Comparison of ENCODE assay signal across 8 cellular contexts in genomic region chr4:149264093-149264733, GRCh38.
DNase-seq lines count a peak whose midpoint lies in the region; ATAC-seq and TF ChIP-seq lines count a peak whose summit lies in the region.

No MANE protein-coding gene starts in this region.

- TF ChIP-seq CTCF in lung (IDR thresholded peaks at IDR 0.05; ENCODE audit: control extremely low read depth, extremely low read depth): peak; percentile 18

- H3K27me3 ChIP-seq in lung (ENCODE audit: control insufficient read depth, insufficient read depth): no peaks in the 10 kb centered on the region

- H3K4me3 ChIP-seq in lung: no peak overlapping the region

- ATAC-seq in GM18870 (IDR thresholded peaks at IDR 0.05; ENCODE audit: unreplicated experiment) (peak; percentile 83), HG03060 (IDR thresholded peaks at IDR 0.05; ENCODE audit: low read depth, unreplicated experiment) (peak; percentile 92), lung (ENCODE audit: insufficient read depth, low FRiP score) (peak; percentile 58)

- no peaks in the 10 kb centered on the region for H3K9me3 ChIP-seq in lung (ENCODE audit: control insufficient read depth in 2 of 2, insufficient read depth in 1 of 2, low read length in 1 of 2)

- no peak overlapping the region for H3K27ac ChIP-seq in lung (ENCODE audit: low read depth in 1 of 2, low read length in 1 of 2)

- H3K36me3 ChIP-seq in lung (ENCODE audit: control insufficient read depth in 2 of 2, insufficient read depth in 2 of 2, low read length in 2 of 2): no peaks in the 10 kb centered on the region

- DNase-seq in DMS153 (lab: John Stamatoyannopoulos, UW) (peak; percentile 31), NCI-H510A treated with DMSO at 0.1 percent for 48 hours (lab: John Stamatoyannopoulos, UW) (peak; percentile 8), brain pericyte (ENCODE audit: low read depth, low spot score) (peak; percentile 17), lung (ENCODE audit: low spot score) (peak; percentile 31), NCI-H345 treated with DMSO at 0.1 percent for 48 hours (lab: John Stamatoyannopoulos, UW; ENCODE audit: unreplicated experiment) (no peak), GOT3 (lab: John Stamatoyannopoulos, UW) (no peak)

- no peaks in the 10 kb centered on the region for H3K4me1 ChIP-seq in lung (ENCODE audit: control insufficient read depth in 2 of 2, insufficient read depth in 2 of 2, low read length in 2 of 2)

- WGBS in lung, 2 donors: 42 to 46% methylated on average over 2 of the region's 2 CpGs

Comparison
In these comparisons a context has a peak if more than half of its experiments do, and no peak if none do; other contexts are left out.
1. DNase-seq: peak in DMS153 (single experiment), NCI-H510A treated with DMSO at 0.1 percent for 48 hours (single experiment), brain pericyte (single experiment) and lung (single experiment); none in NCI-H345 treated with DMSO at 0.1 percent for 48 hours (single experiment) and GOT3 (single experiment).
2. Peak in every context shown above with its lines, with median percentiles within 50 percentile points of each other: ATAC-seq.